ENCODE assay signal across 9 cellular contexts in genomic region chr6:17393335-17394191, GRCh38. TPM values are rescaled to one million over a fixed set of nuclear protein-coding genes. Genes with fewer than 3 reads are reported as not detected.
DNase-seq lines count a peak whose midpoint lies in the region; ATAC-seq and TF ChIP-seq lines count a peak whose summit lies in the region.
"Had no signal": no experiment of that assay in that cellular context is flagged by ENCODE, and none has a peak within 500 bp of the region (broad histone marks: within the 10 kb centered on the region; RNA-seq: fewer than 3 reads in every experiment).

CAP2 (plus strand) TSS chr6:17393595; CDS start chr6:17421556, 27,961 bp downstream.

- WGBS in lung, 2 donors: 1% methylated on average over 44 to 81 of the region's 81 CpGs

- peak; percentile 91 for ATAC-seq in SK-N-SH treated with all-trans-retinoic acid at 6 μM for 48 hours
- peak; percentile 67 for ATAC-seq in lung (ENCODE audit: insufficient read depth, low FRiP score)
- ATAC-seq in GM21576 (IDR thresholded peaks at IDR 0.05; ENCODE audit: unreplicated experiment): no peak
- no peak for ATAC-seq in GM19324 (IDR thresholded peaks at IDR 0.05; ENCODE audit: low FRiP score, unreplicated experiment)

- H3K27me3 ChIP-seq in BLaER1 (peaks cover 5% of the 10 kb centered on the region; the same call in 1 of the 2 replicates), lung (ENCODE audit: control insufficient read depth, insufficient read depth) (no peaks in the 10 kb centered on the region)

- H3K9ac ChIP-seq in BLaER1: peak within 1 kb of the TSS; percentile 83

- H3K4me1 ChIP-seq in BLaER1: peaks cover 15% of the 10 kb centered on the region
- no peaks in the 10 kb centered on the region for H3K4me1 ChIP-seq in lung (ENCODE audit: control insufficient read depth in 2 of 2, insufficient read depth in 2 of 2, low read length in 2 of 2)

- peaks cover 11% of the 10 kb centered on the region; the same call in 1 of the 2 replicates for H3K9me3 ChIP-seq in BLaER1
- no peaks in the 10 kb centered on the region for H3K9me3 ChIP-seq in lung (ENCODE audit: control insufficient read depth in 2 of 2, insufficient read depth in 1 of 2, low read length in 1 of 2)

- no peak for TF ChIP-seq CTCF in lung (IDR thresholded peaks at IDR 0.05; ENCODE audit: control extremely low read depth, extremely low read depth)

- peak within 1 kb of the TSS; percentile 79 for H3K27ac ChIP-seq in BLaER1
- peak within 1 kb of the TSS in 1 of 2 donors; percentile 96 for H3K27ac ChIP-seq in lung (ENCODE audit: low read depth in 1 of 2, low read length in 1 of 2)
- peak within 1 kb of the TSS; percentile 64 for H3K27ac ChIP-seq in temporal lobe (ENCODE audit: low read depth, low read length)

- no peaks in the 10 kb centered on the region for H3K36me3 ChIP-seq in BLaER1
- H3K36me3 ChIP-seq in lung (ENCODE audit: control insufficient read depth in 2 of 2, insufficient read depth in 2 of 2, low read length in 2 of 2): no peaks in the 10 kb centered on the region

- H4K20me1 ChIP-seq in BLaER1: no peaks in the 10 kb centered on the region

- peak; percentile 75 for DNase-seq in HS-27A (ENCODE audit: low read depth)
- DNase-seq in epidermal melanocyte (ENCODE audit: insufficient read length, low spot score): peak; percentile 55
- peak; percentile 58 for DNase-seq in lung (ENCODE audit: low spot score)

- H3K4me3 ChIP-seq in BLaER1 (peak within 1 kb of the TSS; percentile 82), lung (peak within 1 kb of the TSS; percentile 54)

- peak within 1 kb of the TSS; percentile 86 for H3K4me2 ChIP-seq in BLaER1

TF ChIP-seq in SK-N-SH treated with all-trans-retinoic acid at 6 μM for 48 hours, 23 proteins besides CTCF, POLR2A, EP300 and RAD21:
- TF ChIP-seq GLIS3 (CRISPR knock-in tag; IDR thresholded peaks at IDR 0.05) (no peak), ZNF565 (CRISPR knock-in tag; conservative IDR thresholded peaks at IDR 0.05; ENCODE audit: low read depth) (no peak), ARNTL (CRISPR knock-in tag; IDR thresholded peaks at IDR 0.05; ENCODE audit: borderline replicate concordance, low read depth) (no peak), ZNF8 (CRISPR knock-in tag; IDR thresholded peaks at IDR 0.05) (no peak), ZNF70 (CRISPR knock-in tag; IDR thresholded peaks at IDR 0.05) (no peak), ZFP30 (CRISPR knock-in tag; IDR thresholded peaks at IDR 0.05) (no peak), POU6F1 (CRISPR knock-in tag; IDR thresholded peaks at IDR 0.05; ENCODE audit: borderline replicate concordance, low read depth) (no peak), SNAI2 (CRISPR knock-in tag; IDR thresholded peaks at IDR 0.05) (no peak), PPARA (CRISPR knock-in tag; IDR thresholded peaks at IDR 0.05; ENCODE audit: borderline replicate concordance) (no peak), TOX (CRISPR knock-in tag; IDR thresholded peaks at IDR 0.05; ENCODE audit: borderline replicate concordance) (no peak), ZC3H10 (CRISPR knock-in tag; IDR thresholded peaks at IDR 0.05) (no peak), OSR1 (CRISPR knock-in tag; IDR thresholded peaks at IDR 0.05) (no peak), ISL1 (CRISPR knock-in tag; IDR thresholded peaks at IDR 0.05) (no peak)

RNA-seq across cellular contexts. Expression of gene CAP2, which starts in this region (rescaled TPM):
- total RNA-seq in lung (1 to 10 TPM; 3.3 to 5.7 TPM), temporal lobe (32.0 TPM)
- 1 to 10 TPM; 2.0 to 3.6 TPM for polyA plus RNA-seq in lung
- polyA plus RNA-seq: IgD-negative memory B cell had no signal

Comparison
In these comparisons a context has a peak if more than half of its experiments do, and no peak if none do; other contexts are left out.
1. ATAC-seq: peak in SK-N-SH treated with all-trans-retinoic acid at 6 μM for 48 hours (single experiment) and lung (single experiment); none in GM21576 (single experiment) and GM19324 (single experiment).
2. Peak in every context shown above with its lines, with median percentiles within 50 percentile points of each other: DNase-seq.